ENCODE assay signal across 19 cellular contexts in genomic region chr1:10328534-10328933, GRCh38.
"Had no signal": no experiment of that assay in that cellular context is flagged by ENCODE, and none has a peak within 500 bp of the region (broad histone marks: within the 10 kb centered on the region; RNA-seq: fewer than 3 reads in every experiment).

No MANE protein-coding gene starts in this region.

- H3K4me3 ChIP-seq: cardiac muscle cell had no signal

- H3K27ac ChIP-seq: brain microvascular endothelial cell, cardiac muscle cell had no signal

- ATAC-seq: activated T-helper 17 cell treated with anti-CD3 and anti-CD28 coated beads, Interleukin-2, amount 50 U/mL, for 72 hours; Right ventricle myocardium inferior; WTC11 had no signal

- H3K27me3 ChIP-seq: brain microvascular endothelial cell, cardiac muscle cell had no signal

- DNase-seq: activated CD4-positive, alpha-beta memory T cell treated with anti-CD3 and anti-CD28 coated beads, Interleukin-2, amount 10 ng/mL, durations not matched to agents 7 days and 5 days; activated CD4-positive, alpha-beta T cell treated with anti-CD3 and anti-CD28 coated beads, Interleukin-2, amount 10 ng/mL, durations not matched to agents 7 days and 5 days; activated CD4-positive, CD25-positive, alpha-beta regulatory T cell treated with anti-CD3 and anti-CD28 coated beads, Interleukin-2, amount 50 U/mL, for 72 hours; activated gamma-delta T cell; activated naive CD4-positive, alpha-beta T cell treated with anti-CD3 and anti-CD28 coated beads for 36 hours; activated T-cell treated with anti-CD3 and anti-CD28 coated beads for 4 hours; activated T-cell treated with anti-CD3 and anti-CD28 coated beads, Interleukin-2, amount 50 U/mL, for 48 hours; brain microvascular endothelial cell; NCI-H1105 treated with DMSO at 0.1 percent for 48 hours; NCI-H1436 treated with DMSO at 0.1 percent for 48 hours; NCI-H187; NCI-H2081; NCI-H524; RPMI8226; SK-N-SH had no signal
